Comparison of ENCODE assay signal across 26 cellular contexts in the genomic region with DNA sequence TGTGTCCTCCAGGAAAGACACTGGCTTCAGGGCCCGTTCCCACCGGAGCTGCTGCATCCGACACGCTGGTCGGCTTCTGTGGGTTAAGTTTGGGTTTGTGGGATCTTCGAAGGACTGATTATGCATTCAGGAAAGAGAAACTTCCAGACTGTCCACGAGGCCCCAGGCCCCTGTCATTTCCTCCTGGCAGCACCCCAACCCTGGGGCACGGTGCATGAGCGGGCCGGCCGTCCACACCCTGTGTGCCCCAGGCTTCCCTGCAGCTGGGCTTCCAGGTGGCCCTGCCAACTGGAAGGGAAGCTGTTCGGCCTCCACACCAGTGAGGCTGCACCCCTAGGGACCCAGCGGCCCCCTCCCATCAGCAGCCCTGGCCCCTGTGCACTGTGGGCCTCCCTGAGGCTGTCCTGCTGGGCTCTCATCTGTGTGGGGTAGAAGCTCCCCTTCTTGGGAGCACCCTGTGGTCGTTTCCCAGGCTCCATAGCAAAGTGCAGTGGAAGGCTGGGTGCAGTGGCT.
"Had no signal": no experiment of that assay in that cellular context is flagged by ENCODE, and none has a peak within 500 bp of the region (broad histone marks: within the 10 kb centered on the region; RNA-seq: fewer than 3 reads in every experiment).

No MANE protein-coding gene starts in this region.

- DNase-seq: activated CD4-positive, alpha-beta T cell treated with anti-CD3 and anti-CD28 coated beads, Interleukin-2, amount 10 ng/mL, durations not matched to agents 24 days and 14 days; activated CD8-positive, alpha-beta T cell treated with anti-CD3 and anti-CD28 coated beads for 36 hours; activated gamma-delta T cell treated with Interleukin-2 at 50 U/mL for 16 hours; activated naive CD8-positive, alpha-beta T cell treated with anti-CD3 and anti-CD28 coated beads, Interleukin-2, amount 50 U/mL, for 24 hours; activated T-cell treated with anti-CD3 and anti-CD28 coated beads, Interleukin-2, amount 50 U/mL, for 4 hours; amygdala; central memory CD4-positive, alpha-beta T cell; effector CD8-positive, alpha-beta T cell; gastrocnemius medialis; kidney glomerular epithelial cell; retina; stimulated activated CD4-positive, alpha-beta T cell treated with anti-CD3 and anti-CD28 coated beads, Interleukin-15, amount 100 ng/mL, for 24 hours; stimulated activated CD4-positive, alpha-beta T cell treated with anti-CD3 and anti-CD28 coated beads, Interleukin-2, amount 100 ng/mL, for 24 hours; stimulated activated naive CD4-positive, alpha-beta T cell; T-helper 17 cell; T1000; tibial artery; WERI-Rb-1 had no signal

- H3K36me3 ChIP-seq: gastrocnemius medialis, left lung, neutrophil, suprapubic skin, tibial artery, WERI-Rb-1 had no signal

- H3K27me3 Mint-ChIP-seq: activated CD8-positive, alpha-beta T cell treated with anti-CD3 and anti-CD28 coated beads for 36 hours; activated naive CD4-positive, alpha-beta T cell treated with anti-CD3 and anti-CD28 coated beads, Interleukin-2, amount 50 U/mL, for 24 hours; activated naive CD8-positive, alpha-beta T cell treated with anti-CD3 and anti-CD28 coated beads, Interleukin-2, amount 50 U/mL, for 24 hours; activated T-helper 17 cell treated with anti-CD3 and anti-CD28 coated beads, Interleukin-2, amount 50 U/mL, for 72 hours had no signal

- H3K36me3 Mint-ChIP-seq: activated naive CD4-positive, alpha-beta T cell treated with anti-CD3 and anti-CD28 coated beads, Interleukin-2, amount 50 U/mL, for 24 hours had no signal

- H3K9me3 Mint-ChIP-seq: activated CD4-positive, alpha-beta T cell treated with anti-CD3 and anti-CD28 coated beads, Interleukin-2, amount 10 ng/mL, durations not matched to agents 24 days and 14 days; activated naive CD4-positive, alpha-beta T cell treated with anti-CD3 and anti-CD28 coated beads, Interleukin-2, amount 50 U/mL, for 24 hours; activated naive CD8-positive, alpha-beta T cell treated with anti-CD3 and anti-CD28 coated beads, Interleukin-2, amount 50 U/mL, for 24 hours; activated T-cell treated with anti-CD3 and anti-CD28 coated beads, Interleukin-2, amount 50 U/mL, for 4 hours; activated T-helper 17 cell treated with anti-CD3 and anti-CD28 coated beads, Interleukin-2, amount 50 U/mL, for 72 hours had no signal

- H3K27ac ChIP-seq: gastrocnemius medialis, left lung, neutrophil, suprapubic skin, tibial artery, WERI-Rb-1 had no signal

- H3K9me3 ChIP-seq: gastrocnemius medialis, left lung, neutrophil, suprapubic skin, tibial artery had no signal

- H3K4me3 ChIP-seq: gastrocnemius medialis, left lung, suprapubic skin, tibial artery had no signal

- H3K4me1 ChIP-seq: gastrocnemius medialis, suprapubic skin, tibial artery had no signal

- H3K4me3 Mint-ChIP-seq: activated CD4-positive, alpha-beta T cell treated with anti-CD3 and anti-CD28 coated beads, Interleukin-2, amount 10 ng/mL, durations not matched to agents 24 days and 14 days; activated CD8-positive, alpha-beta T cell treated with anti-CD3 and anti-CD28 coated beads for 36 hours; activated naive CD4-positive, alpha-beta T cell treated with anti-CD3 and anti-CD28 coated beads, Interleukin-2, amount 50 U/mL, for 24 hours; activated naive CD8-positive, alpha-beta T cell treated with anti-CD3 and anti-CD28 coated beads, Interleukin-2, amount 50 U/mL, for 24 hours; activated T-cell treated with anti-CD3 and anti-CD28 coated beads, Interleukin-2, amount 50 U/mL, for 4 hours; activated T-helper 17 cell treated with anti-CD3 and anti-CD28 coated beads, Interleukin-2, amount 50 U/mL, for 72 hours; nephron; T-helper 17 cell had no signal

- H3K27ac Mint-ChIP-seq: activated CD4-positive, alpha-beta T cell treated with anti-CD3 and anti-CD28 coated beads, Interleukin-2, amount 10 ng/mL, durations not matched to agents 24 days and 14 days; activated CD8-positive, alpha-beta T cell treated with anti-CD3 and anti-CD28 coated beads for 36 hours; activated naive CD4-positive, alpha-beta T cell treated with anti-CD3 and anti-CD28 coated beads, Interleukin-2, amount 50 U/mL, for 24 hours; activated naive CD8-positive, alpha-beta T cell treated with anti-CD3 and anti-CD28 coated beads, Interleukin-2, amount 50 U/mL, for 24 hours; activated T-helper 17 cell treated with anti-CD3 and anti-CD28 coated beads, Interleukin-2, amount 50 U/mL, for 72 hours; nephron; progenitor cell of endocrine pancreas; T-helper 17 cell had no signal

- ATAC-seq: activated CD4-positive, CD25-positive, alpha-beta regulatory T cell treated with anti-CD3 and anti-CD28 coated beads, Interleukin-2, amount 50 U/mL, for 24 hours; activated CD8-positive, alpha-beta T cell treated with anti-CD3 and anti-CD28 coated beads for 36 hours; activated naive CD8-positive, alpha-beta T cell treated with anti-CD3 and anti-CD28 coated beads, Interleukin-2, amount 50 U/mL, for 24 hours; activated T-cell treated with anti-CD3 and anti-CD28 coated beads, Interleukin-2, amount 50 U/mL, for 4 hours; activated T-helper 17 cell treated with anti-CD3 and anti-CD28 coated beads, Interleukin-2, amount 50 U/mL, for 72 hours; gastrocnemius medialis; T-helper 17 cell had no signal
